Comparison of ENCODE assay signal across 9 cellular contexts in the genomic region with DNA sequence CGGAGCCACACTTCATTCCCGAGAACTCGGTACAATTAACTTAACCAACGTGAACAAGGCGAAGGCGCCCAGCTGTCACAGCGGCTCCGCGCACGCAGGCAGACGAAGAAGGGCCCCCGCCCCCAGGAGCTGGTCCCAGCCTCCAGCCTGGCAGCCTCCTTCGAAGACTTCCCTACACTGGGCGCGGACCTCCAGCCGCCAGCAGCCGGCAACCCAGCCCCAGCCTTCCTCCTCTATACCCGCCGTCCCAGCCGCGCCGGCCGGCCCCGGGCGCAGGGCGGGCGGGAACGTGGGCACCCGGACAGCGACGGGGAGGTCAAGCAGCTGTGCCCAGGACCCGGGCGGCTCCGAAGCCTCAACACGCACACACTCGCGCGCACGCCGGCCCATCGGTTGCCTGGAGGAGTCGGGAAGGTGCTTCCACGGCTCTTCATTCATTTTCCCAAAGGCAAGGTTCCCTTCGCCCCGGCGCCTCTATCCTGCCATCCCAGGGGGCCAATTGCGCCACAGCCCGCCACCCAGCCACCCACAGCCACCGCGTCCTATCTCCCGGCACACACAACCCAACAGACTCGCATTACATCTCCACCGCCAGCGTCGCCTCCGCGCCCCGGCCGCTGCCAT. TPM values are rescaled to one million over a fixed set of nuclear protein-coding genes. Genes with fewer than 3 reads are reported as not detected.
DNase-seq lines count a peak whose midpoint lies in the region; ATAC-seq lines count a peak whose summit lies in the region.
"Had no signal": no experiment of that assay in that cellular context is flagged by ENCODE, and none has a peak within 500 bp of the region (broad histone marks: within the 10 kb centered on the region; RNA-seq: fewer than 3 reads in every experiment).

No MANE protein-coding gene starts in this region.

- H3K4me3 Mint-ChIP-seq in activated T-helper 2 cell treated with anti-CD3 and anti-CD28 coated beads, Interferon-gamma antibody, Interleukin-2, Interleukin-4, amounts not matched to agents 10 μg/mL and 5 μg/mL and 100 μg/mL, durations not matched to agents 14 hours and 24 hours and 36 hours (ENCODE audit: low read depth), result peak overlapping the region; percentile 26

- no peaks in the 10 kb centered on the region for H3K4me1 ChIP-seq in right cardiac atrium (ENCODE audit: control insufficient read depth, insufficient read depth, low read length)

- H3K27ac ChIP-seq in right cardiac atrium (ENCODE audit: low read length), result peak overlapping the region; percentile 5
- H3K27ac ChIP-seq: VCaP had no signal

- H3K9me3 ChIP-seq in right cardiac atrium (ENCODE audit: control insufficient read depth, low read length), result no peaks in the 10 kb centered on the region

- no peaks in the 10 kb centered on the region for H3K9me3 Mint-ChIP-seq in activated T-helper 2 cell treated with anti-CD3 and anti-CD28 coated beads, Interferon-gamma antibody, Interleukin-2, Interleukin-4, amounts not matched to agents 10 μg/mL and 5 μg/mL and 100 μg/mL, durations not matched to agents 14 hours and 24 hours and 36 hours

- 3% methylated on average over 59 of the region's 59 CpGs for WGBS in right cardiac atrium

- intact Hi-C loops in activated T-helper 2 cell treated with anti-CD3 and anti-CD28 coated beads, Interferon-gamma antibody, Interleukin-2, Interleukin-4, amounts not matched to agents 10 μg/mL and 5 μg/mL and 100 μg/mL, durations not matched to agents 14 hours and 24 hours and 36 hours (cut with micrococcal nuclease), result loop anchor here (10.0 kb wide), 1 partner anchor 947 kb away; a partner anchor contains a TSS
- intact Hi-C loops in right cardiac atrium (cut with DNase I), result no loop called here

- DNase-seq in DMS53 (lab: John Stamatoyannopoulos, UW) (peak; percentile 31), DMS53 treated with DMSO at 0.1 percent for 48 hours (lab: John Stamatoyannopoulos, UW; ENCODE audit: unreplicated experiment) (no peak), right cardiac atrium (peak; percentile 62 to 77 (median 76)), retina (peak; percentile 82)
- DNase-seq in activated T-helper 2 cell treated with anti-CD3 and anti-CD28 coated beads, Interferon-gamma antibody, Interleukin-2, Interleukin-4, amounts not matched to agents 10 μg/mL and 5 μg/mL and 100 μg/mL, durations not matched to agents 14 hours and 24 hours and 36 hours (ENCODE audit: low spot score), result no peak

- no peaks in the 10 kb centered on the region for H3K4me1 Mint-ChIP-seq in activated T-helper 2 cell treated with anti-CD3 and anti-CD28 coated beads, Interferon-gamma antibody, Interleukin-2, Interleukin-4, amounts not matched to agents 10 μg/mL and 5 μg/mL and 100 μg/mL, durations not matched to agents 14 hours and 24 hours and 36 hours (ENCODE audit: low read depth)

- H3K27me3 Mint-ChIP-seq in activated T-helper 2 cell treated with anti-CD3 and anti-CD28 coated beads, Interferon-gamma antibody, Interleukin-2, Interleukin-4, amounts not matched to agents 10 μg/mL and 5 μg/mL and 100 μg/mL, durations not matched to agents 14 hours and 24 hours and 36 hours (ENCODE audit: low read depth), result peaks cover 61% of the 10 kb centered on the region

- H3K36me3 Mint-ChIP-seq in activated T-helper 2 cell treated with anti-CD3 and anti-CD28 coated beads, Interferon-gamma antibody, Interleukin-2, Interleukin-4, amounts not matched to agents 10 μg/mL and 5 μg/mL and 100 μg/mL, durations not matched to agents 14 hours and 24 hours and 36 hours (ENCODE audit: low read depth), result no peaks in the 10 kb centered on the region

- H3K27ac Mint-ChIP-seq in activated T-helper 2 cell treated with anti-CD3 and anti-CD28 coated beads, Interferon-gamma antibody, Interleukin-2, Interleukin-4, amounts not matched to agents 10 μg/mL and 5 μg/mL and 100 μg/mL, durations not matched to agents 14 hours and 24 hours and 36 hours, result no peak overlapping the region

- H3K27me3 ChIP-seq in right cardiac atrium (ENCODE audit: control insufficient read depth, insufficient read depth), result no peaks in the 10 kb centered on the region

- peak overlapping the region; percentile 73 for H3K4me3 ChIP-seq in right cardiac atrium (ENCODE audit: low read length)

- ATAC-seq in right cardiac atrium, result peak; percentile 40 to 68
- ATAC-seq in HG02884 (IDR thresholded peaks at IDR 0.05; ENCODE audit: unreplicated experiment), result no peak
- ATAC-seq in HG03196 (IDR thresholded peaks at IDR 0.05; ENCODE audit: unreplicated experiment), result no peak
- ATAC-seq in GM21390 (IDR thresholded peaks at IDR 0.05; ENCODE audit: unreplicated experiment), result no peak

RNA-seq across cellular contexts. Expression of a gene that starts 1.6 kb away (rescaled TPM):
- total RNA-seq in activated T-helper 2 cell treated with anti-CD3 and anti-CD28 coated beads, Interferon-gamma antibody, Interleukin-2, Interleukin-4, amounts not matched to agents 10 μg/mL and 5 μg/mL and 100 μg/mL, durations not matched to agents 14 hours and 24 hours and 36 hours, result 0.07 TPM in 1 of 2 replicates, not detected in the other
- 10 to 100 TPM in 1 of 4 donors, 1 to 10 TPM in 3; 5.0 to 11.9 (median 8.7) TPM for total RNA-seq in right cardiac atrium
- polyA plus RNA-seq in right cardiac atrium, result 2.2 TPM

Comparison
In these comparisons a context has a peak if more than half of its experiments do, and no peak if none do; other contexts are left out.
1. DNase-seq: peak in DMS53 (single experiment), right cardiac atrium (3 of 3) and retina (single experiment); none in DMS53 treated with DMSO at 0.1 percent for 48 hours (single experiment) and activated T-helper 2 cell treated with anti-CD3 and anti-CD28 coated beads, Interferon-gamma antibody, Interleukin-2, Interleukin-4, amounts not matched to agents 10 μg/mL and 5 μg/mL and 100 μg/mL, durations not matched to agents 14 hours and 24 hours and 36 hours (single experiment).
2. ATAC-seq: peak in right cardiac atrium (2 of 2); none in HG02884 (single experiment), HG03196 (single experiment) and GM21390 (single experiment).